ENCODE assay signal across 10 cellular contexts in the genomic region with DNA sequence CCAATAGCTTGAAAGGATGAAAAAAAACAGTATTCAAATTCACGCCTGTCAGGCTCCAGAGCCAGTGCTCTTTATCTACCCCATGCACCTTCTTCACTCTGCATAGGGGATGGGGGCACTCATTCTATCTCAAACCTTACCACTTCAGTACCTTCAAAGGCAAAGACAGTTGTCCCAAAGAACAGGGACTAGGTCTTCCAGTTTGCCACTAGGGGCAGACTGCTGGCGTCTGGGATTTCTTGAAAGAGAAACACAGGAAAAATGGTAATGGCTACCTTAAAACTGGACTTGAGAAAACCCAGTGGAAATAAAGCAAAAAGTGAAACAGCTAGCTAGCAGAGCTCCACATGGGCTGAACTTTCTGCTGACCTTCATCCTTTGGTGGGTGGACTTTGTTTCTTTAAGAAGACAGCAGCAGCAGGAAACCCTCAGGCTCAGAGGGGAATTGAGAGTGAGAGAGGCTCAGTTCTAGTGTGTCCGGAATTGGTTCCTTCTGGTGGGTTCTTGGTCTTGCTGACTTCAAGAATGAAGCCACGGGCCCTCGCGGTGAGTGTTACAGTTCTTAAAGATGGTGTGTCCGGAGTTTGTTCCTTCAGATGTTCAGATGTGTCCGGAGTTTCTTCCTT. TPM values are rescaled to one million over a fixed set of nuclear protein-coding genes. Genes with fewer than 3 reads are reported as not detected.
DNase-seq lines count a peak whose midpoint lies in the region; ATAC-seq and TF ChIP-seq lines count a peak whose summit lies in the region.
"Had no signal": no experiment of that assay in that cellular context is flagged by ENCODE, and none has a peak within 500 bp of the region (broad histone marks: within the 10 kb centered on the region; RNA-seq: fewer than 3 reads in every experiment).

No MANE protein-coding gene starts in this region.

- WGBS in esophagus squamous epithelium, 2 donors: 69 to 76% methylated on average over 8 of the region's 8 CpGs

- H3K27me3 ChIP-seq in esophagus squamous epithelium: peaks cover 0 to 29% (median 0%) of the 10 kb centered on the region in 4 donors
- H3K27me3 ChIP-seq in naive thymus-derived CD4-positive, alpha-beta T cell (ENCODE audit: control insufficient read depth in 2 of 2, insufficient read depth in 2 of 2, low read length in 2 of 2): peaks cover 2 to 6% of the 10 kb centered on the region in 2 donors

- no peak overlapping the region for H3K27ac Mint-ChIP-seq in osteocyte (ENCODE audit: unreplicated experiment)
- H3K27ac Mint-ChIP-seq in naive thymus-derived CD4-positive, alpha-beta T cell: no peak overlapping the region

- no peaks in the 10 kb centered on the region for H3K36me3 Mint-ChIP-seq in osteocyte (ENCODE audit: unreplicated experiment)
- H3K36me3 Mint-ChIP-seq in naive thymus-derived CD4-positive, alpha-beta T cell: no peaks in the 10 kb centered on the region

- H3K27me3 Mint-ChIP-seq in osteocyte (ENCODE audit: unreplicated experiment): peaks cover 49% of the 10 kb centered on the region
- peaks cover 32 to 66% (median 58%) of the 10 kb centered on the region in 5 donors for H3K27me3 Mint-ChIP-seq in naive thymus-derived CD4-positive, alpha-beta T cell

- no peak overlapping the region for H3K4me3 Mint-ChIP-seq in osteocyte (ENCODE audit: unreplicated experiment)
- no peak overlapping the region for H3K4me3 Mint-ChIP-seq in naive thymus-derived CD4-positive, alpha-beta T cell

- CTCF ChIA-PET in naive thymus-derived CD4-positive, alpha-beta T cell (lab: Charles Lee): no interaction called here

- H3K9me3 Mint-ChIP-seq in osteocyte (ENCODE audit: unreplicated experiment): peaks cover 9% of the 10 kb centered on the region
- peaks cover 0 to 25% (median 2%) of the 10 kb centered on the region in 11 donors for H3K9me3 Mint-ChIP-seq in naive thymus-derived CD4-positive, alpha-beta T cell

- H3K9me3 ChIP-seq in esophagus squamous epithelium: no peaks in the 10 kb centered on the region
- no peaks in the 10 kb centered on the region for H3K9me3 ChIP-seq in naive thymus-derived CD4-positive, alpha-beta T cell (ENCODE audit: control insufficient read depth in 2 of 3, low read length in 3 of 3)

- no peaks in the 10 kb centered on the region for H3K36me3 ChIP-seq in esophagus squamous epithelium
- H3K36me3 ChIP-seq in naive thymus-derived CD4-positive, alpha-beta T cell (ENCODE audit: control insufficient read depth in 2 of 3, insufficient read depth in 3 of 3, low read length in 3 of 3): no peaks in the 10 kb centered on the region

- ATAC-seq in naive thymus-derived CD4-positive, alpha-beta T cell: no peak

- DNase-seq in M059J (ENCODE audit: low read depth): peak; percentile 26
- DNase-seq in cardiac fibroblast (ENCODE audit: low read depth in 2 of 2): peak; percentile 4 to 31
- no peak for DNase-seq in osteocyte (ENCODE audit: extremely low spot score, unreplicated experiment)
- DNase-seq in esophagus squamous epithelium (lab: John Stamatoyannopoulos, UW): no peak
- no peak for DNase-seq in mesenteric fat pad (ENCODE audit: low spot score)
- DNase-seq in naive thymus-derived CD4-positive, alpha-beta T cell: no peak
- DNase-seq in NK-92 treated with Interleukin-12 subunit alpha and Interleukin-12 subunit beta, amount 100 ng/mL, for 24 hours (lab: John Stamatoyannopoulos, UW): no peak
- DNase-seq: stimulated activated CD4-positive, alpha-beta T cell treated with anti-CD3 and anti-CD28 coated beads, Interleukin-4, amount 100 ng/mL, for 1 hour had no signal

- H3K4me3 ChIP-seq in cardiac fibroblast (replicated peaks in 1 of 2; ENCODE audit: low read depth in 2 of 2, low read length in 2 of 2) (no peak overlapping the region), esophagus squamous epithelium (no peak overlapping the region)
- H3K4me3 ChIP-seq in naive thymus-derived CD4-positive, alpha-beta T cell (ENCODE audit: low read length): no peak overlapping the region

- no peaks in the 10 kb centered on the region for H3K4me1 ChIP-seq in esophagus squamous epithelium
- no peaks in the 10 kb centered on the region for H3K4me1 ChIP-seq in naive thymus-derived CD4-positive, alpha-beta T cell (ENCODE audit: control insufficient read depth in 2 of 2, insufficient read depth in 2 of 2, low read length in 2 of 2)

- intact Hi-C loops in esophagus squamous epithelium (cut with DNase I): no loop called here
- intact Hi-C loops in naive thymus-derived CD4-positive, alpha-beta T cell (cut with micrococcal nuclease): no loop called here

- no peaks in the 10 kb centered on the region for H3K4me1 Mint-ChIP-seq in osteocyte (ENCODE audit: unreplicated experiment)
- peaks cover 0 to 3% (median 0%) of the 10 kb centered on the region in 7 donors for H3K4me1 Mint-ChIP-seq in naive thymus-derived CD4-positive, alpha-beta T cell

- TF ChIP-seq POLR2A in esophagus squamous epithelium (IDR thresholded peaks at IDR 0.05): no peak

- no peak overlapping the region for H3K27ac ChIP-seq in esophagus squamous epithelium
- H3K27ac ChIP-seq in naive thymus-derived CD4-positive, alpha-beta T cell (ENCODE audit: low read depth, low read length): no peak overlapping the region

- POLR2A ChIA-PET in naive thymus-derived CD4-positive, alpha-beta T cell (lab: Charles Lee): no interaction called here

- peak; percentile 50 for TF ChIP-seq CTCF in GM12874 (IDR thresholded peaks at IDR 0.05; ENCODE audit: insufficient read depth, low read depth, low read length)
- TF ChIP-seq CTCF in cardiac fibroblast (IDR thresholded peaks at IDR 0.05; ENCODE audit: low read depth, low read length): peak; percentile 74
- TF ChIP-seq CTCF in osteocyte (IDR thresholded peaks at IDR 0.05): peak; percentile 50
- TF ChIP-seq CTCF in esophagus squamous epithelium (IDR thresholded peaks at IDR 0.05): peak in 3 of 6 experiments; percentile 10 to 31 (median 31)

RNA-seq across cellular contexts. Expression of gene SLC36A1, which starts 41.0 kb away (rescaled TPM):
- total RNA-seq in M059J (2014; rRNA removed; shearing (Covaris generic)): 4.5 and 4.9 TPM in 2 replicates
- total RNA-seq in osteocyte: 42.5 and 45.5 TPM in 2 replicates
- total RNA-seq in esophagus squamous epithelium: 1 to 10 TPM; 7.3 to 9.1 (median 8.3) TPM
- total RNA-seq in mesenteric fat pad: 23.3 TPM
- total RNA-seq in naive thymus-derived CD4-positive, alpha-beta T cell: 10 to 100 TPM in 1 of 5 experiments, 1 to 10 TPM in 4; 4.6 to 16.6 (median 7.1) TPM
- polyA plus RNA-seq in naive thymus-derived CD4-positive, alpha-beta T cell: under 1 TPM; 0.45 to 0.95 TPM

RNA-seq across cellular contexts. Expression of gene SLC36A2, which starts 59.1 kb away (rescaled TPM):
- not detected in 2 replicates for total RNA-seq in M059J (2014; rRNA removed; shearing (Covaris generic))
- not detected in 2 replicates for total RNA-seq in osteocyte
- not detected for total RNA-seq in esophagus squamous epithelium
- total RNA-seq in mesenteric fat pad: not detected
- not detected for total RNA-seq in naive thymus-derived CD4-positive, alpha-beta T cell
- not detected for polyA plus RNA-seq in naive thymus-derived CD4-positive, alpha-beta T cell
- total RNA-seq: T-helper 1 cell treated with Interleukin-12 subunit alpha and Interleukin-12 subunit beta and Interleukin-4 antibody, amounts not matched to agents 30 ng/mL and 1 ng/mL, for 36 hours had no signal

Comparison
In these comparisons a context has a peak if more than half of its experiments do, and no peak if none do; other contexts are left out.
1. DNase-seq: peak in M059J (single experiment) and cardiac fibroblast (2 of 2); none in osteocyte (single experiment), esophagus squamous epithelium (single experiment), mesenteric fat pad (single experiment), naive thymus-derived CD4-positive, alpha-beta T cell (0 of 9) and NK-92 treated with Interleukin-12 subunit alpha and Interleukin-12 subunit beta, amount 100 ng/mL, for 24 hours (single experiment).